Comparison of ENCODE assay signal across 16 cellular contexts in the genomic region with DNA sequence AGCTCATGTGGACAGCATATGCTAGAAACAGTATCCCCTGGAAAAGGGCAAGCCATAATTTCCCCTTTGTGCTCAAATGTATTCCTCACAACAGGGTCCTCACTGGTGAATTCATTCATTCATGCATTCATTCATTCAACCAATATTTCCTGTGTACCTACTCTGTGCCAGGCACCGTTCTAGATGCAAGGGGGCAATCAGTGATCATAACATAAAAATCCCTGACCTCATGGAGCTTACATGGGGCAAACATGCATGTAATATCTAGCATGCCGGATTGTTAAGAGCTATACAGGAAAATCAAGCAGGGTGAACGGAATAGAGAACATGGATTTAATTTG. TPM values are rescaled to one million over a fixed set of nuclear protein-coding genes. Genes with fewer than 3 reads are reported as not detected.
DNase-seq lines count a peak whose midpoint lies in the region; ATAC-seq and TF ChIP-seq lines count a peak whose summit lies in the region.
"Had no signal": no experiment of that assay in that cellular context is flagged by ENCODE, and none has a peak within 500 bp of the region (broad histone marks: within the 10 kb centered on the region; RNA-seq: fewer than 3 reads in every experiment).

No MANE protein-coding gene starts in this region.

- no peak for DNase-seq in activated naive CD4-positive, alpha-beta T cell treated with anti-CD3 and anti-CD28 coated beads for 36 hours
- no peak for DNase-seq in activated naive CD4-positive, alpha-beta T cell (lab: John Stamatoyannopoulos, UW)
- DNase-seq in WTC11 (ENCODE audit: low spot score): no peak
- DNase-seq in glutamatergic neuron: no peak
- DNase-seq in transverse colon: no peak
- DNase-seq in iPS-NIHi11 (ENCODE audit: low spot score): no peak
- DNase-seq: amniotic stem cell, EL, NCI-H187 treated with DMSO at 0.1 percent for 48 hours, NCI-H748 treated with DMSO at 0.1 percent for 48 hours, nucleus accumbens, uterus had no signal

- no peaks in the 10 kb centered on the region for H3K36me3 ChIP-seq in transverse colon
- H3K36me3 ChIP-seq: uterus had no signal

- H3K27me3 ChIP-seq in transverse colon: no peaks in the 10 kb centered on the region
- H3K27me3 ChIP-seq: uterus had no signal

- POLR2A ChIA-PET in WTC11 (lab: Charles Lee): interaction anchor here (0.6 kb wide), 1 partner anchor 69 kb away, joined by 3 read pairs; no protein-coding TSS in a partner anchor

- TF ChIP-seq CTCF in WTC11 (IDR thresholded peaks at IDR 0.05) (no peak), glutamatergic neuron (IDR thresholded peaks at IDR 0.05; ENCODE audit: partially characterized antibody, unreplicated experiment) (no peak), transverse colon (IDR thresholded peaks at IDR 0.05) (no peak)

- intact Hi-C loops in activated naive CD4-positive, alpha-beta T cell treated with anti-CD3 and anti-CD28 coated beads for 36 hours (cut with micrococcal nuclease): loop anchor here (1.0 to 10.0 kb wide), 4 partner anchors 25 to 387 kb away; a partner anchor contains a TSS
- intact Hi-C loops in transverse colon (cut with DNase I; ENCODE audit: low total_unique reads): no loop called here

- H3K9me3 Mint-ChIP-seq in activated naive CD4-positive, alpha-beta T cell treated with anti-CD3 and anti-CD28 coated beads for 36 hours: no peaks in the 10 kb centered on the region
- H3K9me3 Mint-ChIP-seq in WTC11: no peaks in the 10 kb centered on the region
- peaks cover 9% of the 10 kb centered on the region for H3K9me3 Mint-ChIP-seq in glutamatergic neuron (ENCODE audit: unreplicated experiment)

- in situ Hi-C loops in transverse colon (cut with MboI; ENCODE audit: low pct_ligation_motif_present in 1 of 4, low pct_unique_long_range_greater_than_20kb in 1 of 4, low sequenced_read_pairs in 3 of 4): no loop called here

- no peak overlapping the region for H3K4me3 ChIP-seq in transverse colon
- H3K4me3 ChIP-seq: HAP-1, SK-N-MC, uterus had no signal

- no peaks in the 10 kb centered on the region for H3K27me3 Mint-ChIP-seq in activated naive CD4-positive, alpha-beta T cell treated with anti-CD3 and anti-CD28 coated beads for 36 hours (ENCODE audit: low read depth)
- H3K27me3 Mint-ChIP-seq in WTC11 (ENCODE audit: low read depth) (peaks cover 5% of the 10 kb centered on the region; the same call in 1 of the 2 replicates), glutamatergic neuron (ENCODE audit: unreplicated experiment) (peaks cover 2% of the 10 kb centered on the region)

- peak overlapping the region; percentile 22 to 49 (median 40) for H3K27ac ChIP-seq in transverse colon
- H3K27ac ChIP-seq: SK-N-MC, uterus had no signal

- H3K27ac Mint-ChIP-seq in activated naive CD4-positive, alpha-beta T cell treated with anti-CD3 and anti-CD28 coated beads for 36 hours: peak overlapping the region; percentile 95
- H3K27ac Mint-ChIP-seq in WTC11 (no peak overlapping the region), glutamatergic neuron (ENCODE audit: unreplicated experiment) (no peak overlapping the region)

- H3K4me3 Mint-ChIP-seq in activated naive CD4-positive, alpha-beta T cell treated with anti-CD3 and anti-CD28 coated beads for 36 hours: peak overlapping the region; percentile 98
- peak overlapping the region; percentile 96 for H3K4me3 Mint-ChIP-seq in WTC11
- H3K4me3 Mint-ChIP-seq in glutamatergic neuron (ENCODE audit: unreplicated experiment): peak overlapping the region; percentile 92

- CTCF ChIA-PET in activated naive CD4-positive, alpha-beta T cell treated with anti-CD3 and anti-CD28 coated beads for 36 hours (lab: Charles Lee): interaction anchor here (0.8 to 1.5 kb wide), 6 partner anchors 9 to 171 kb away, joined by 3 to 6 read pairs (median 4); no protein-coding TSS in a partner anchor
- CTCF ChIA-PET in WTC11 (lab: Charles Lee): interaction anchor here (1.0 kb wide), 1 partner anchor 12 kb away, joined by 3 read pairs; no protein-coding TSS in a partner anchor

- no peaks in the 10 kb centered on the region for H3K9me3 ChIP-seq in transverse colon
- H3K9me3 ChIP-seq: HAP-1, uterus had no signal

- no peak for ATAC-seq in WTC11
- no peak for ATAC-seq in HG03159 (IDR thresholded peaks at IDR 0.05; ENCODE audit: unreplicated experiment)
- ATAC-seq in HG03135 (IDR thresholded peaks at IDR 0.05; ENCODE audit: unreplicated experiment): no peak

- WGBS in transverse colon (ENCODE audit: low coverage in 1 of 2), 2 donors: 68 to 83% methylated on average over 2 to 3 of the region's 3 CpGs

- H3K36me3 Mint-ChIP-seq in activated naive CD4-positive, alpha-beta T cell treated with anti-CD3 and anti-CD28 coated beads for 36 hours (ENCODE audit: low read depth): peaks cover 28% of the 10 kb centered on the region
- H3K36me3 Mint-ChIP-seq in WTC11 (peaks cover 18% of the 10 kb centered on the region; the same call in 1 of the 2 replicates), glutamatergic neuron (ENCODE audit: unreplicated experiment) (no peaks in the 10 kb centered on the region)

- peaks cover 73% of the 10 kb centered on the region for H3K4me1 Mint-ChIP-seq in activated naive CD4-positive, alpha-beta T cell treated with anti-CD3 and anti-CD28 coated beads for 36 hours (ENCODE audit: low read depth)
- peaks cover 30% of the 10 kb centered on the region for H3K4me1 Mint-ChIP-seq in WTC11
- peaks cover 22% of the 10 kb centered on the region for H3K4me1 Mint-ChIP-seq in glutamatergic neuron (ENCODE audit: low read depth, unreplicated experiment)

- no peak for TF ChIP-seq EP300 in transverse colon (IDR thresholded peaks at IDR 0.05; ENCODE audit: low read depth)

- H3K4me1 ChIP-seq in transverse colon: peaks cover 36 to 64% (median 60%) of the 10 kb centered on the region in 4 donors

- no peak for TF ChIP-seq POLR2A in transverse colon (IDR thresholded peaks at IDR 0.05)

TF ChIP-seq in WTC11, 78 proteins besides CTCF, POLR2A, EP300 and RAD21 (continues in another document):
- TF ChIP-seq GABPB1 (CRISPR knock-in tag; IDR thresholded peaks at IDR 0.05) (no peak), ETV6 (CRISPR knock-in tag; IDR thresholded peaks at IDR 0.05) (no peak), NR3C1 (CRISPR knock-in tag; conservative IDR thresholded peaks at IDR 0.05; ENCODE audit: low read depth) (no peak), SMAD4 (CRISPR knock-in tag; IDR thresholded peaks at IDR 0.05) (no peak), CREB1 (CRISPR knock-in tag; IDR thresholded peaks at IDR 0.05) (no peak), ELF4 (CRISPR knock-in tag; IDR thresholded peaks at IDR 0.05; ENCODE audit: low read depth) (no peak), TCF7 (CRISPR knock-in tag; IDR thresholded peaks at IDR 0.05; ENCODE audit: low read depth) (no peak), NFE2L1 (CRISPR knock-in tag; IDR thresholded peaks at IDR 0.05) (no peak)
- TF ChIP-seq, protein P1, sequence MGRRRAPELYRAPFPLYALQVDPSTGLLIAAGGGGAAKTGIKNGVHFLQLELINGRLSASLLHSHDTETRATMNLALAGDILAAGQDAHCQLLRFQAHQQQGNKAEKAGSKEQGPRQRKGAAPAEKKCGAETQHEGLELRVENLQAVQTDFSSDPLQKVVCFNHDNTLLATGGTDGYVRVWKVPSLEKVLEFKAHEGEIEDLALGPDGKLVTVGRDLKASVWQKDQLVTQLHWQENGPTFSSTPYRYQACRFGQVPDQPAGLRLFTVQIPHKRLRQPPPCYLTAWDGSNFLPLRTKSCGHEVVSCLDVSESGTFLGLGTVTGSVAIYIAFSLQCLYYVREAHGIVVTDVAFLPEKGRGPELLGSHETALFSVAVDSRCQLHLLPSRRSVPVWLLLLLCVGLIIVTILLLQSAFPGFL (CRISPR knock-in tag; IDR thresholded peaks at IDR 0.05; ENCODE audit: borderline replicate concordance): no peak
- TF ChIP-seq, protein P2, sequence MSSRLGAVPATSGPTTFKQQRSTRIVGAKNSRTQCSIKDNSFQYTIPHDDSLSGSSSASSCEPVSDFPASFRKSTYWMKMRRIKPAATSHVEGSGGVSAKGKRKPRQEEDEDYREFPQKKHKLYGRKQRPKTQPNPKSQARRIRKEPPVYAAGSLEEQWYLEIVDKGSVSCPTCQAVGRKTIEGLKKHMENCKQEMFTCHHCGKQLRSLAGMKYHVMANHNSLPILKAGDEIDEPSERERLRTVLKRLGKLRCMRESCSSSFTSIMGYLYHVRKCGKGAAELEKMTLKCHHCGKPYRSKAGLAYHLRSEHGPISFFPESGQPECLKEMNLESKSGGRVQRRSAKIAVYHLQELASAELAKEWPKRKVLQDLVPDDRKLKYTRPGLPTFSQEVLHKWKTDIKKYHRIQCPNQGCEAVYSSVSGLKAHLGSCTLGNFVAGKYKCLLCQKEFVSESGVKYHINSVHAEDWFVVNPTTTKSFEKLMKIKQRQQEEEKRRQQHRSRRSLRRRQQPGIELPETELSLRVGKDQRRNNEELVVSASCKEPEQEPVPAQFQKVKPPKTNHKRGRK (CRISPR knock-in tag; IDR thresholded peaks at IDR 0.05; ENCODE audit: borderline replicate concordance): no peak
- TF ChIP-seq, protein P3, sequence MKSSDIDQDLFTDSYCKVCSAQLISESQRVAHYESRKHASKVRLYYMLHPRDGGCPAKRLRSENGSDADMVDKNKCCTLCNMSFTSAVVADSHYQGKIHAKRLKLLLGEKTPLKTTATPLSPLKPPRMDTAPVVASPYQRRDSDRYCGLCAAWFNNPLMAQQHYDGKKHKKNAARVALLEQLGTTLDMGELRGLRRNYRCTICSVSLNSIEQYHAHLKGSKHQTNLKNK (CRISPR knock-in tag; IDR thresholded peaks at IDR 0.05): no peak

RNA-seq across cellular contexts. Expression of a gene that starts 2.6 kb away (rescaled TPM):
- total RNA-seq in activated naive CD4-positive, alpha-beta T cell treated with anti-CD3 and anti-CD28 coated beads for 36 hours: 10 to 100 TPM; 77.9 to 80.5 TPM
- 74.5 to 76.3 TPM (median 75.6 TPM) in 3 replicates for total RNA-seq in WTC11 (2021)
- total RNA-seq in glutamatergic neuron (ENCODE audit: unreplicated experiment): 92.1 TPM
- total RNA-seq in transverse colon: 100 to 1,000 TPM in 1 of 4 donors, 10 to 100 TPM in 3; 58.9 to 175 (median 65.0) TPM
